ENCODE assay signal across 8 cellular contexts in the genomic region with DNA sequence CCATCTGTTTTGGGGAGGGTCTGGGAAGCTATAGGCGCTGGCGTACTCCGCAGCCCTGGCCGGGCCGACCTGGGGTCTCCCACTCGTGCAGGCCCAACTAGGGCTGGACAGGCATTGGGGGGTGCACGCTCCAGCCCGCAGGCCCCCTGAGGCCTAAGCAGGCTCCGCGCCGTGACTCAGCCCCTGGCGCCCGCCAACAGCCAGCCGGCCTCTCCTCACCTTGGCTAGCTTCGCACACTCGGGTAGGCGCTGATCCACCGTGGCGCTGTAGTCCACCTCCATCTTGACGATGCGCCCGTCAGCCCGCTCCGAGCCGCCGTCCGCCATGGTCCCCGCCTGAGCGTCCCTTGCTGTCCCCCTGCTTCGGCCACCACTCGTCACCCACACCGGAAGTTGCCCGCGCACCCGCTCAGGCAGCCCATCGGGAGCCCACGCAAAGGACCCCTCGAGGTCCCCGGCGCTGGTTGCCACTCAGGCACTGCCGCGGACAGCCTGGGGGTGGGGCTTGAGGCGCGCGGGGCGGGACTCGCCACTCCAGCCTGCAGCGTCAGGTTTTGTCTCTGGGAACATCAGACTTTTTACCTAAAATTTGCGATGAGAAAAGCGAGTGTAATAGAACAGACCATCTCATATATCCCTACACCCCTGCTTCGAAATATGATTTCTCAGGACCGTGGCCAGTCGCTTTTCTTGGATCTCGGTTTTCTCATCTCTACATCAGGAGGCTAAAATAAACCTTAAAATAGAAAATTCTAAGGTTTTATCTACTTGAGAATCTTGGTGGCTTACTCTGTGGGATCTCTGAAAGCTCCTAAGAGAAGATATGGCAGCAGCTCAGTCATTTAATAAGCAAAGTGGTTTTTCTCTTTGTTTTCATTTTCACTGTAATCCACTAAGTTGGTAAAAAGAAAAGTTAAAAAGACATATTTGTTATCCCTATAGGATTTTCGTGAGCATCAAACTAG. TPM values are rescaled to one million over a fixed set of nuclear protein-coding genes. Genes with fewer than 3 reads are reported as not detected.
DNase-seq lines count a peak whose midpoint lies in the region; ATAC-seq and TF ChIP-seq lines count a peak whose summit lies in the region.

TSS of gene PSMD12 (minus strand) at position 385 of the 965 bp plus-strand sequence. CDS start at position 327, 58 bp downstream.

- H3K27me3 Mint-ChIP-seq in GM23338 (ENCODE audit: insufficient read depth, low read depth, poor library complexity) = peaks cover 8% of the 10 kb centered on the region
- H3K27me3 Mint-ChIP-seq in activated T-helper 2 cell treated with anti-CD3 and anti-CD28 coated beads, Interferon-gamma antibody, Interleukin-2, Interleukin-4, amounts not matched to agents 10 μg/mL and 5 μg/mL and 100 μg/mL, durations not matched to agents 14 hours and 24 hours and 36 hours (ENCODE audit: low read depth) = peaks cover 20% of the 10 kb centered on the region
- no peaks in the 10 kb centered on the region for H3K27me3 Mint-ChIP-seq in natural killer cell treated with Interleukin-12 subunit alpha and Interleukin-12 subunit beta and Interleukin-15 and Interleukin-18, amount 100 ng/mL, for 72 hours

- ATAC-seq in GM23338 = peak; percentile 98
- ATAC-seq in natural killer cell treated with Interleukin-12 subunit alpha and Interleukin-12 subunit beta and Interleukin-15 and Interleukin-18, amount 100 ng/mL, for 72 hours = peak; percentile 95 to 98
- peak; percentile 92 for ATAC-seq in stimulated activated naive CD8-positive, alpha-beta T cell treated with anti-CD3 and anti-CD28 coated beads, Interleukin-15, Interleukin-2, amounts not matched to agents 100 U/mL and 50 U/mL, for 24 hours

- H3K27me3 ChIP-seq in GM23338 (ENCODE audit: insufficient read depth) = no peaks in the 10 kb centered on the region

- H3K27ac Mint-ChIP-seq in GM23338 = peak within 1 kb of the TSS; percentile 96
- peak within 1 kb of the TSS; percentile 95 for H3K27ac Mint-ChIP-seq in activated T-helper 2 cell treated with anti-CD3 and anti-CD28 coated beads, Interferon-gamma antibody, Interleukin-2, Interleukin-4, amounts not matched to agents 10 μg/mL and 5 μg/mL and 100 μg/mL, durations not matched to agents 14 hours and 24 hours and 36 hours
- peak within 1 kb of the TSS; percentile 94 for H3K27ac Mint-ChIP-seq in natural killer cell treated with Interleukin-12 subunit alpha and Interleukin-12 subunit beta and Interleukin-15 and Interleukin-18, amount 100 ng/mL, for 72 hours

- H3K4me3 ChIP-seq in GM23338 (peak within 1 kb of the TSS; percentile 100), LNCaP clone FGC (ENCODE audit: low read depth, low read length) (peak within 1 kb of the TSS; percentile 96)

- no peaks in the 10 kb centered on the region for H3K36me3 ChIP-seq in GM23338 (ENCODE audit: insufficient read depth)

- peak within 1 kb of the TSS; percentile 98 for H3K4me3 Mint-ChIP-seq in GM23338
- H3K4me3 Mint-ChIP-seq in activated T-helper 2 cell treated with anti-CD3 and anti-CD28 coated beads, Interferon-gamma antibody, Interleukin-2, Interleukin-4, amounts not matched to agents 10 μg/mL and 5 μg/mL and 100 μg/mL, durations not matched to agents 14 hours and 24 hours and 36 hours (ENCODE audit: low read depth) = peak within 1 kb of the TSS; percentile 96
- peak within 1 kb of the TSS; percentile 98 for H3K4me3 Mint-ChIP-seq in natural killer cell treated with Interleukin-12 subunit alpha and Interleukin-12 subunit beta and Interleukin-15 and Interleukin-18, amount 100 ng/mL, for 72 hours

- peaks cover 27% of the 10 kb centered on the region for H4K20me1 ChIP-seq in GM23338 (replicated peaks; ENCODE audit: insufficient read depth)

- H3K9me2 ChIP-seq in GM23338 (ENCODE audit: insufficient read depth) = no peaks in the 10 kb centered on the region

- DNase-seq in EL (peak; percentile 91), GM23338 (ENCODE audit: low spot score) (peak; percentile 91), LNCaP clone FGC (ENCODE audit: low read depth) (peak; percentile 65), RPMI8226 (peak; percentile 95), fibroblast of peridontal ligament (ENCODE audit: extremely low read depth) (peak; percentile 86)
- peak; percentile 90 for DNase-seq in activated T-helper 2 cell treated with anti-CD3 and anti-CD28 coated beads, Interferon-gamma antibody, Interleukin-2, Interleukin-4, amounts not matched to agents 10 μg/mL and 5 μg/mL and 100 μg/mL, durations not matched to agents 14 hours and 24 hours and 36 hours (ENCODE audit: low spot score)
- DNase-seq in natural killer cell treated with Interleukin-12 subunit alpha and Interleukin-12 subunit beta and Interleukin-15 and Interleukin-18, amount 100 ng/mL, for 72 hours (ENCODE audit: low spot score) = peak; percentile 97
- peak; percentile 97 for DNase-seq in stimulated activated naive CD8-positive, alpha-beta T cell treated with anti-CD3 and anti-CD28 coated beads, Interleukin-15, Interleukin-2, amounts not matched to agents 100 U/mL and 50 U/mL, for 24 hours

- no peaks in the 10 kb centered on the region for H3K9me3 Mint-ChIP-seq in GM23338
- no peaks in the 10 kb centered on the region for H3K9me3 Mint-ChIP-seq in activated T-helper 2 cell treated with anti-CD3 and anti-CD28 coated beads, Interferon-gamma antibody, Interleukin-2, Interleukin-4, amounts not matched to agents 10 μg/mL and 5 μg/mL and 100 μg/mL, durations not matched to agents 14 hours and 24 hours and 36 hours
- H3K9me3 Mint-ChIP-seq in natural killer cell treated with Interleukin-12 subunit alpha and Interleukin-12 subunit beta and Interleukin-15 and Interleukin-18, amount 100 ng/mL, for 72 hours = no peaks in the 10 kb centered on the region

- H2AFZ ChIP-seq in GM23338 = peak within 1 kb of the TSS; percentile 77

- peak within 1 kb of the TSS; percentile 100 for H3K4me2 ChIP-seq in GM23338

- TF ChIP-seq CTCF in GM23338 (conservative IDR thresholded peaks at IDR 0.05; ENCODE audit: low read depth in 2 of 2) (no peak), LNCaP clone FGC (IDR thresholded peaks at IDR 0.05; ENCODE audit: control insufficient read depth, extremely low read depth, insufficient read depth) (no peak)

- peak within 1 kb of the TSS; percentile 90 for H3K27ac ChIP-seq in GM23338 (ENCODE audit: low read depth)

- peaks cover 26% of the 10 kb centered on the region for H3K36me3 Mint-ChIP-seq in GM23338 (ENCODE audit: low read depth)
- H3K36me3 Mint-ChIP-seq in activated T-helper 2 cell treated with anti-CD3 and anti-CD28 coated beads, Interferon-gamma antibody, Interleukin-2, Interleukin-4, amounts not matched to agents 10 μg/mL and 5 μg/mL and 100 μg/mL, durations not matched to agents 14 hours and 24 hours and 36 hours (ENCODE audit: low read depth) = peaks cover 35% of the 10 kb centered on the region
- peaks cover 18% of the 10 kb centered on the region for H3K36me3 Mint-ChIP-seq in natural killer cell treated with Interleukin-12 subunit alpha and Interleukin-12 subunit beta and Interleukin-15 and Interleukin-18, amount 100 ng/mL, for 72 hours

- peaks cover 12% of the 10 kb centered on the region for H3K4me1 ChIP-seq in GM23338 (ENCODE audit: insufficient read depth)

- H3F3A ChIP-seq in GM23338 (replicated peaks; ENCODE audit: low read depth) = no peaks in the 10 kb centered on the region; the same call in none of the 2 replicates

- H3K79me2 ChIP-seq in GM23338 (replicated peaks; ENCODE audit: insufficient read depth) = peaks cover 48% of the 10 kb centered on the region

- H3K4me1 Mint-ChIP-seq in GM23338 = peaks cover 8% of the 10 kb centered on the region
- peaks cover 45% of the 10 kb centered on the region for H3K4me1 Mint-ChIP-seq in activated T-helper 2 cell treated with anti-CD3 and anti-CD28 coated beads, Interferon-gamma antibody, Interleukin-2, Interleukin-4, amounts not matched to agents 10 μg/mL and 5 μg/mL and 100 μg/mL, durations not matched to agents 14 hours and 24 hours and 36 hours (ENCODE audit: low read depth)
- H3K4me1 Mint-ChIP-seq in natural killer cell treated with Interleukin-12 subunit alpha and Interleukin-12 subunit beta and Interleukin-15 and Interleukin-18, amount 100 ng/mL, for 72 hours (ENCODE audit: low read depth in 2 of 2) = peaks cover 25 to 38% of the 10 kb centered on the region in 2 donors

- intact Hi-C loops in activated T-helper 2 cell treated with anti-CD3 and anti-CD28 coated beads, Interferon-gamma antibody, Interleukin-2, Interleukin-4, amounts not matched to agents 10 μg/mL and 5 μg/mL and 100 μg/mL, durations not matched to agents 14 hours and 24 hours and 36 hours (cut with micrococcal nuclease) = loop anchor here (1.0 to 5.0 kb wide), 4 partner anchors 11 to 461 kb away; partner anchors contain the start of genes BPTF and PITPNC1

TF ChIP-seq in GM23338, 12 proteins besides CTCF, POLR2A, EP300 and RAD21:
- TF ChIP-seq JUNB (IDR thresholded peaks at IDR 0.05; ENCODE audit: unreplicated experiment) (no peak), EZH2 (IDR thresholded peaks at IDR 0.05; ENCODE audit: low read depth, unreplicated experiment) (no peak), ETS1 (IDR thresholded peaks at IDR 0.05) (peak; percentile 90), POLR2AphosphoS5 (IDR thresholded peaks at IDR 0.05; ENCODE audit: low read depth) (peak; percentile 94), CREB1 (CRISPR knock-in tag; IDR thresholded peaks at IDR 0.05; ENCODE audit: low read depth) (peak; percentile 65), STAT1 (IDR thresholded peaks at IDR 0.05; ENCODE audit: unreplicated experiment) (no peak)

RNA-seq across cellular contexts. Expression of gene PSMD12, which starts in this region (rescaled TPM):
- 67.1 and 73.7 TPM in 2 replicates for total RNA-seq in GM23338 (2014; rRNA removed; shearing (Covaris generic))
- polyA plus RNA-seq in GM23338 (2016; fragmentation: Nextera tagmentation; extraction: Ambion mirVana) = 130 and 146 TPM in 2 replicates
- 75.1 and 75.4 TPM in 2 replicates for total RNA-seq in activated T-helper 2 cell treated with anti-CD3 and anti-CD28 coated beads, Interferon-gamma antibody, Interleukin-2, Interleukin-4, amounts not matched to agents 10 μg/mL and 5 μg/mL and 100 μg/mL, durations not matched to agents 14 hours and 24 hours and 36 hours
- total RNA-seq in natural killer cell treated with Interleukin-12 subunit alpha and Interleukin-12 subunit beta and Interleukin-15 and Interleukin-18, amount 100 ng/mL, for 72 hours = 10 to 100 TPM; 87.3 to 90.5 TPM

Comparison
In these comparisons a context has a peak if more than half of its experiments do, and no peak if none do; other contexts are left out.
1. Peak in every context shown above with its lines: DNase-seq, ATAC-seq, H3K4me3 ChIP-seq and H3K27ac ChIP-seq.